In genomic region chr2:130376433-130377293, GRCh38 we compare ENCODE assay signal across 8 cellular contexts. TPM values are rescaled to one million over a fixed set of nuclear protein-coding genes. Genes with fewer than 3 reads are reported as not detected.
DNase-seq lines count a peak whose midpoint lies in the region; ATAC-seq and TF ChIP-seq lines count a peak whose summit lies in the region.

No MANE protein-coding gene starts in this region.

- H3K27ac ChIP-seq in OCI-LY7 (ENCODE audit: low read depth, low read length, poor library complexity, severe bottlenecking) (peak overlapping the region; percentile 90), heart right ventricle (peak overlapping the region in 1 of 10 donors; percentile 5)

- peaks cover 51% of the 10 kb centered on the region for H3K36me3 Mint-ChIP-seq in activated CD8-positive, alpha-beta memory T cell treated with anti-CD3 and anti-CD28 coated beads, Interleukin-2, amount 10 ng/mL, durations not matched to agents 7 days and 5 days

- no peaks in the 10 kb centered on the region for H3K9me3 Mint-ChIP-seq in activated CD8-positive, alpha-beta memory T cell treated with anti-CD3 and anti-CD28 coated beads, Interleukin-2, amount 10 ng/mL, durations not matched to agents 7 days and 5 days (ENCODE audit: low read depth)

- ATAC-seq in activated CD8-positive, alpha-beta memory T cell treated with anti-CD3 and anti-CD28 coated beads, Interleukin-2, amount 10 ng/mL, durations not matched to agents 7 days and 5 days, result no peak
- peak; percentile 48 for ATAC-seq in HG02759 (IDR thresholded peaks at IDR 0.05; ENCODE audit: unreplicated experiment)
- ATAC-seq in heart right ventricle, result no peak
- no peak for ATAC-seq in left cardiac atrium

- H3K27me3 ChIP-seq in heart right ventricle, result no peaks in the 10 kb centered on the region

- peaks cover 82% of the 10 kb centered on the region for H3K36me3 ChIP-seq in OCI-LY7 (ENCODE audit: insufficient read depth, low read length)
- H3K36me3 ChIP-seq in heart right ventricle, result peaks cover 0 to 35% (median 0%) of the 10 kb centered on the region in 9 donors

- H3K4me3 ChIP-seq in OCI-LY7 (ENCODE audit: low read depth, low read length, poor library complexity, severe bottlenecking) (peak overlapping the region; percentile 93), retinal pigment epithelial cell (ENCODE audit: low read length) (no peak overlapping the region), heart right ventricle (no peak overlapping the region)

- H3K4me2 ChIP-seq in OCI-LY7 (ENCODE audit: low read length), result peak overlapping the region; percentile 95

- intact Hi-C loops in OCI-LY7 (cut with micrococcal nuclease; ENCODE audit: unreplicated experiment) (loop anchor here (1.0 to 10.0 kb wide), 2 partner anchors 9 to 48 kb away; no protein-coding TSS in a partner anchor), heart right ventricle (cut with DNase I) (no loop called here), left cardiac atrium (cut with DNase I) (no loop called here)

- DNase-seq in activated CD8-positive, alpha-beta memory T cell treated with anti-CD3 and anti-CD28 coated beads, Interleukin-2, amount 10 ng/mL, durations not matched to agents 7 days and 5 days, result peak; percentile 55
- DNase-seq in activated CD8-positive, alpha-beta memory T cell treated with anti-CD3 and anti-CD28 coated beads, Interleukin-2, amount 50 U/mL, for 48 hours, result no peak
- DNase-seq in OCI-LY7 (ENCODE audit: low spot score) (peak; percentile 78), retinal pigment epithelial cell (ENCODE audit: low read depth) (no peak), heart right ventricle (no peak), left cardiac atrium (no peak)
- no peak for DNase-seq in activated effector memory CD4-positive, alpha-beta T cell treated with Interleukin-2 at 50 U/mL for 16 hours

- no peak overlapping the region for H2AFZ ChIP-seq in OCI-LY7 (ENCODE audit: low read length)

- peak overlapping the region; percentile 38 for H3K4me3 Mint-ChIP-seq in activated CD8-positive, alpha-beta memory T cell treated with anti-CD3 and anti-CD28 coated beads, Interleukin-2, amount 10 ng/mL, durations not matched to agents 7 days and 5 days

- peaks cover 81% of the 10 kb centered on the region for H3K79me2 ChIP-seq in OCI-LY7 (ENCODE audit: insufficient read depth, low read depth, low read length)

- no peaks in the 10 kb centered on the region for H4K20me1 ChIP-seq in OCI-LY7 (ENCODE audit: insufficient read depth, low read length)

- H3K9me2 ChIP-seq in OCI-LY7 (ENCODE audit: insufficient read depth, low read length), result no peaks in the 10 kb centered on the region

- CTCF ChIA-PET in activated CD8-positive, alpha-beta memory T cell treated with anti-CD3 and anti-CD28 coated beads, Interleukin-2, amount 10 ng/mL, durations not matched to agents 7 days and 5 days (lab: Charles Lee), result interaction anchor here (0.7 to 1.0 kb wide), 5 partner anchors 13 to 41 kb away, joined by 3 to 4 read pairs (median 3); partner anchors contain the start of gene PTPN18
- CTCF ChIA-PET in OCI-LY7 (lab: Charles Lee; ENCODE audit: unreplicated experiment), result interaction anchor here (0.5 to 1.8 kb wide), 7 partner anchors 9 to 51 kb away, joined by 3 to 14 read pairs (median 4); partner anchors contain the start of gene PTPN18

- H3K27ac Mint-ChIP-seq in activated CD8-positive, alpha-beta memory T cell treated with anti-CD3 and anti-CD28 coated beads, Interleukin-2, amount 10 ng/mL, durations not matched to agents 7 days and 5 days, result peak overlapping the region; percentile 59

- H3K4me1 ChIP-seq in OCI-LY7 (ENCODE audit: insufficient read depth, low read length, poor library complexity, severe bottlenecking), result peaks cover 82% of the 10 kb centered on the region
- H3K4me1 ChIP-seq in heart right ventricle, result peaks cover 3 to 54% (median 21%) of the 10 kb centered on the region in 9 donors

- no peaks in the 10 kb centered on the region for H3K27me3 Mint-ChIP-seq in activated CD8-positive, alpha-beta memory T cell treated with anti-CD3 and anti-CD28 coated beads, Interleukin-2, amount 10 ng/mL, durations not matched to agents 7 days and 5 days

- peak; percentile 65 for TF ChIP-seq CTCF in OCI-LY7 (conservative IDR thresholded peaks at IDR 0.05; ENCODE audit: low read length)
- TF ChIP-seq CTCF in retinal pigment epithelial cell (conservative IDR thresholded peaks at IDR 0.05; ENCODE audit: low read depth, low read length), result peak; percentile 17
- TF ChIP-seq CTCF in heart right ventricle (IDR thresholded peaks at IDR 0.05), result peak in 4 of 9 donors; percentile 21 to 36 (median 28)

- H3K9me3 ChIP-seq in OCI-LY7 (ENCODE audit: low read length) (no peaks in the 10 kb centered on the region), heart right ventricle (no peaks in the 10 kb centered on the region)

- POLR2A ChIA-PET in OCI-LY7 (lab: Charles Lee), result interaction anchor here (0.6 to 9.6 kb wide), 5 partner anchors 10 to 28 kb away, joined by 5 to 251 read pairs (median 9); partner anchors contain the start of genes IMP4 and PTPN18

- 73 to 82% methylated on average over 11 of the region's 11 CpGs for WGBS in heart right ventricle, 2 donors

- TSS peak; percentile 75 for BruUV-seq in OCI-LY7 (replicated peaks; lab: Mats Ljungman, UMichigan)

- H3K4me1 Mint-ChIP-seq in activated CD8-positive, alpha-beta memory T cell treated with anti-CD3 and anti-CD28 coated beads, Interleukin-2, amount 10 ng/mL, durations not matched to agents 7 days and 5 days, result peaks cover 75% of the 10 kb centered on the region

RNA-seq across cellular contexts. Expression of gene PTPN18, which starts 20.8 kb away (rescaled TPM):
- total RNA-seq in activated CD8-positive, alpha-beta memory T cell treated with anti-CD3 and anti-CD28 coated beads, Interleukin-2, amount 10 ng/mL, durations not matched to agents 7 days and 5 days, result 10 to 100 TPM; 82.3 to 90.5 TPM
- total RNA-seq in OCI-LY7 (2014; rRNA removed; shearing (Covaris generic)), result 96.6 and 107 TPM in 2 replicates
- total RNA-seq in OCI-LY7 (2022) (309 and 363 TPM in 2 replicates), heart right ventricle (10 to 100 TPM in 7 of 10 donors, 1 to 10 TPM in 3; 7.8 to 24.3 (median 11.2) TPM), left cardiac atrium (10 to 100 TPM; 24.2 to 28.0 TPM)
- 10 to 100 TPM; 17.3 to 35.0 TPM for polyA plus RNA-seq in heart right ventricle

RNA-seq across cellular contexts. Expression of gene IMP4, which starts 34.0 kb away (rescaled TPM):
- total RNA-seq in activated CD8-positive, alpha-beta memory T cell treated with anti-CD3 and anti-CD28 coated beads, Interleukin-2, amount 10 ng/mL, durations not matched to agents 7 days and 5 days, result 100 to 1,000 TPM in 1 of 2 experiments, 10 to 100 TPM in 1; 85.8 to 115 TPM
- 265 and 266 TPM in 2 replicates for total RNA-seq in OCI-LY7 (2014; rRNA removed; shearing (Covaris generic))
- total RNA-seq in OCI-LY7 (2022), result 314 and 327 TPM in 2 replicates
- total RNA-seq in heart right ventricle, result 10 to 100 TPM; 50.6 to 82.0 (median 61.6) TPM
- polyA plus RNA-seq in heart right ventricle, result 100 to 1,000 TPM in 1 of 2 donors, 10 to 100 TPM in 1; 82.3 to 190 TPM
- total RNA-seq in left cardiac atrium, result 10 to 100 TPM; 55.0 to 79.3 TPM

Comparison
In these comparisons a context has a peak if more than half of its experiments do, and no peak if none do; other contexts are left out.
1. DNase-seq: peak in activated CD8-positive, alpha-beta memory T cell treated with anti-CD3 and anti-CD28 coated beads, Interleukin-2, amount 10 ng/mL, durations not matched to agents 7 days and 5 days (single experiment) and OCI-LY7 (single experiment); none in activated CD8-positive, alpha-beta memory T cell treated with anti-CD3 and anti-CD28 coated beads, Interleukin-2, amount 50 U/mL, for 48 hours (single experiment), retinal pigment epithelial cell (single experiment), heart right ventricle (0 of 2), left cardiac atrium (single experiment) and activated effector memory CD4-positive, alpha-beta T cell treated with Interleukin-2 at 50 U/mL for 16 hours (single experiment).